In the genomic region with DNA sequence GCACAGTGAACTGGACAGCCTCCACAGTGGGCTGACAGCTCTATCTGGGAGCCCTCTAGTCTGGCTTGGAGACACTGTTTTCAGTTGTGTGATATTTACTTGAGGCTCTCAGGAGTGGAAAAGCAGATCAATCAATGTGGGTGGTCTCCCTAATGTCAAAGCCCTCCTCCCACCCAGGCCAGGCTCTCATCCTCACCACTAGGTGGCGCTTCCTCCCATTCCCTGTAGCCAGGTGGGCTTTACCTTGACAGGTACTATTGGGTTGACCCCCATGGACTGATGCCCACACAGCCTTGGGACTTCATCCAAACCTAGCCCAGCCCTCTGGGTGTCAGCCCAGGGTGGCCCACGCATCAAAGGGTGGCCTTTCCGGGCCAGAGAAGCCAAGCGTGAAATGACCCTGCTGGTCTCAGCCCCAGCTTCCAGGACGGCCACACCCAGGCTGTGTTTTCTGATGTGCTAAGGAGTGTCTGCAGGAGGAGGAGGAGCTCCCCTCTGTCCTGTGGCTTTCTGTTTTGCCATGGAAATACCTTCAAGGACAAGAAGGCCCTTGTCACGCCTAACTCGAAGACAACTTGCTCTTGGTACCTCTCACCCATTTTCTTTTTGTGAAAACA, we compare ENCODE assay signal across 8 cellular contexts. TPM values are rescaled to one million over a fixed set of nuclear protein-coding genes. Genes with fewer than 3 reads are reported as not detected.
DNase-seq lines count a peak whose midpoint lies in the region; TF ChIP-seq lines count a peak whose summit lies in the region.

No MANE protein-coding gene starts in this region.

- H3K9me3 ChIP-seq in thyroid gland, result no peaks in the 10 kb centered on the region

- no peaks in the 10 kb centered on the region for H3K36me3 Mint-ChIP-seq in activated CD4-positive, alpha-beta T cell treated with anti-CD3 and anti-CD28 coated beads, Interleukin-2, amount 10 ng/mL, durations not matched to agents 7 days and 5 days (ENCODE audit: low read depth)

- WGBS in thyroid gland, 2 donors, result 42 to 50% methylated on average over 7 of the region's 7 CpGs

- no peaks in the 10 kb centered on the region for H3K27me3 ChIP-seq in thyroid gland

- no peak for TF ChIP-seq POLR2A in thyroid gland (IDR thresholded peaks at IDR 0.05)

- H3K9me3 Mint-ChIP-seq in activated CD4-positive, alpha-beta T cell treated with anti-CD3 and anti-CD28 coated beads, Interleukin-2, amount 10 ng/mL, durations not matched to agents 7 days and 5 days, result no peaks in the 10 kb centered on the region

- H3K27ac ChIP-seq in thyroid gland, result peak overlapping the region in 1 of 3 donors; percentile 62

- peak in 4 of 6 experiments; percentile 14 to 35 (median 26) for TF ChIP-seq CTCF in thyroid gland (IDR thresholded peaks at IDR 0.05)

- peaks cover 8% of the 10 kb centered on the region for H3K27me3 Mint-ChIP-seq in activated CD4-positive, alpha-beta T cell treated with anti-CD3 and anti-CD28 coated beads, Interleukin-2, amount 10 ng/mL, durations not matched to agents 7 days and 5 days

- peaks cover 7 to 30% of the 10 kb centered on the region in 2 donors for H3K4me1 ChIP-seq in thyroid gland

- no peak overlapping the region for H3K4me3 Mint-ChIP-seq in activated CD4-positive, alpha-beta T cell treated with anti-CD3 and anti-CD28 coated beads, Interleukin-2, amount 10 ng/mL, durations not matched to agents 7 days and 5 days

- POLR2A ChIA-PET in activated CD4-positive, alpha-beta T cell treated with anti-CD3 and anti-CD28 coated beads, Interleukin-2, amount 10 ng/mL, durations not matched to agents 7 days and 5 days (lab: Charles Lee), result no interaction called here

- no peak overlapping the region for H3K4me3 ChIP-seq in thyroid gland (replicated peaks in 1 of 3)

- H3K27ac Mint-ChIP-seq in activated CD4-positive, alpha-beta T cell treated with anti-CD3 and anti-CD28 coated beads, Interleukin-2, amount 10 ng/mL, durations not matched to agents 7 days and 5 days, result no peak overlapping the region

- peaks cover 11% of the 10 kb centered on the region for H3K4me1 Mint-ChIP-seq in activated CD4-positive, alpha-beta T cell treated with anti-CD3 and anti-CD28 coated beads, Interleukin-2, amount 10 ng/mL, durations not matched to agents 7 days and 5 days

- CTCF ChIA-PET in activated CD4-positive, alpha-beta T cell treated with anti-CD3 and anti-CD28 coated beads, Interleukin-2, amount 10 ng/mL, durations not matched to agents 7 days and 5 days (lab: Charles Lee), result interaction anchor here (1.4 to 1.6 kb wide), 3 partner anchors 11 to 16 kb away, joined by 3 to 7 read pairs (median 4); no protein-coding TSS in a partner anchor

- intact Hi-C loops in thyroid gland (cut with DNase I), result no loop called here

- no peaks in the 10 kb centered on the region for H3K36me3 ChIP-seq in thyroid gland

- peak; percentile 73 for DNase-seq in activated effector memory CD4-positive, alpha-beta T cell treated with anti-CD3 and anti-CD28 coated beads, Interleukin-2, amount 50 U/mL, for 16 hours
- DNase-seq in activated effector memory CD4-positive, alpha-beta T cell treated with Interleukin-2 at 50 U/mL for 16 hours, result no peak
- peak; percentile 25 for DNase-seq in activated CD4-positive, alpha-beta T cell treated with anti-CD3 and anti-CD28 coated beads, Interleukin-2, amount 10 ng/mL, durations not matched to agents 7 days and 5 days
- DNase-seq in glomerular visceral epithelial cell (ENCODE audit: extremely low spot score) (peak; percentile 11), thyroid gland (no peak), HPDE6-E6E7 (ENCODE audit: extremely low spot score) (no peak), SK-N-DZ (ENCODE audit: low spot score) (no peak), NCI-H774 (lab: John Stamatoyannopoulos, UW) (no peak)

RNA-seq across cellular contexts. Expression of gene CLIC6, which starts 54.0 kb away (rescaled TPM):
- total RNA-seq in activated CD4-positive, alpha-beta T cell treated with anti-CD3 and anti-CD28 coated beads, Interleukin-2, amount 10 ng/mL, durations not matched to agents 7 days and 5 days, result not detected
- 10 to 100 TPM in 2 of 4 donors, 1 to 10 TPM in 2; 3.9 to 23.9 (median 8.0) TPM for total RNA-seq in thyroid gland
- not detected in 2 replicates for polyA plus RNA-seq in SK-N-DZ (2014; cell fraction: cytosol; rRNA removed)
- polyA plus RNA-seq in SK-N-DZ (2014; cell fraction: nucleus; rRNA removed), result not detected in 2 replicates

Comparison
In these comparisons a context has a peak if more than half of its experiments do, and no peak if none do; other contexts are left out.
1. DNase-seq: peak in activated effector memory CD4-positive, alpha-beta T cell treated with anti-CD3 and anti-CD28 coated beads, Interleukin-2, amount 50 U/mL, for 16 hours (single experiment), activated CD4-positive, alpha-beta T cell treated with anti-CD3 and anti-CD28 coated beads, Interleukin-2, amount 10 ng/mL, durations not matched to agents 7 days and 5 days (single experiment) and glomerular visceral epithelial cell (single experiment); none in activated effector memory CD4-positive, alpha-beta T cell treated with Interleukin-2 at 50 U/mL for 16 hours (single experiment), thyroid gland (0 of 2), HPDE6-E6E7 (single experiment), SK-N-DZ (single experiment) and NCI-H774 (single experiment).
2. RNA of gene CLIC6, which starts 54.0 kb away (total RNA-seq): 3.9 to 23.9 TPM in thyroid gland; not detected in activated CD4-positive, alpha-beta T cell treated with anti-CD3 and anti-CD28 coated beads, Interleukin-2, amount 10 ng/mL, durations not matched to agents 7 days and 5 days; every median in the first group is over 4 times any median in the second.